In the genomic region with DNA sequence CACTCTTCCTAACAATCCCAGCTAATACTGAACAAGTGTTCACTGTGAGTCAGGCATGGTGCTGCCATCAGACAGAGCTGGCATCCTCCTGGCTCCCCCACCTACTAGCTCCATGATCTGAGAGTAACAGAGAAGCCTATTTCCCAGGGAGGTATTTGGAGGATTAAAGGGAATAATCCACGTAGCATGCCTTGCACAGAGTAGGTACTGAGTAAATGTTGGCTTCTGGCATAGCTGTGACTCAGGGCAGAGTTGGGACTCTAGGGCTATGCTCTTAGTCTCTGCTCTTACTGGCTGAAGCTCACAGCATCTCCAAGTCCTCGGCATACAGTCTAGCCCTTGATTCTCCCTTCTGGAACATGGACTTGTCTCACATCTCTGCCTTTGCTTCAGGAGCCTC, we compare ENCODE assay signal across 24 cellular contexts. TPM values are rescaled to one million over a fixed set of nuclear protein-coding genes. Genes with fewer than 3 reads are reported as not detected.
"Had no signal": no experiment of that assay in that cellular context is flagged by ENCODE, and none has a peak within 500 bp of the region (broad histone marks: within the 10 kb centered on the region; RNA-seq: fewer than 3 reads in every experiment).

No MANE protein-coding gene starts in this region.

- H3K27me3 Mint-ChIP-seq: activated CD4-positive, alpha-beta T cell treated with anti-CD3 and anti-CD28 coated beads for 36 hours; activated CD4-positive, alpha-beta T cell treated with anti-CD3 and anti-CD28 coated beads, Interleukin-2, amount 10 ng/mL, durations not matched to agents 7 days and 5 days; activated CD8-positive, alpha-beta memory T cell treated with anti-CD3 and anti-CD28 coated beads, Interleukin-2, amount 10 ng/mL, durations not matched to agents 7 days and 5 days; activated naive CD8-positive, alpha-beta T cell treated with anti-CD3 and anti-CD28 coated beads, Interleukin-2, amount 10 ng/mL, durations not matched to agents 7 days and 5 days; T-cell had no signal

- H3K9me3 Mint-ChIP-seq: activated CD4-positive, alpha-beta T cell treated with anti-CD3 and anti-CD28 coated beads, Interleukin-2, amount 10 ng/mL, durations not matched to agents 7 days and 5 days; activated naive CD8-positive, alpha-beta T cell treated with anti-CD3 and anti-CD28 coated beads, Interleukin-2, amount 10 ng/mL, durations not matched to agents 7 days and 5 days; T-cell had no signal

- H3K4me3 ChIP-seq: ascending aorta, cardiac muscle cell, Peyer's patch had no signal

- H3K4me3 Mint-ChIP-seq: activated CD4-positive, alpha-beta T cell treated with anti-CD3 and anti-CD28 coated beads for 36 hours; activated CD8-positive, alpha-beta memory T cell treated with anti-CD3 and anti-CD28 coated beads, Interleukin-2, amount 10 ng/mL, durations not matched to agents 7 days and 5 days; activated naive CD8-positive, alpha-beta T cell treated with anti-CD3 and anti-CD28 coated beads, Interleukin-2, amount 10 ng/mL, durations not matched to agents 7 days and 5 days had no signal

- DNase-seq: activated CD4-positive, alpha-beta T cell treated with anti-CD3 and anti-CD28 coated beads for 36 hours; activated CD4-positive, alpha-beta T cell treated with anti-CD3 and anti-CD28 coated beads, Interleukin-2, amount 10 ng/mL, durations not matched to agents 7 days and 5 days; activated CD8-positive, alpha-beta memory T cell treated with anti-CD3 and anti-CD28 coated beads, Interleukin-2, amount 50 U/mL, for 48 hours; activated effector memory CD4-positive, alpha-beta T cell treated with anti-CD3 and anti-CD28 coated beads, Interleukin-2, amount 50 U/mL, for 16 hours; Karpas-422; KBM-7; NCI-H1105; NCI-H1417 treated with DMSO at 0.1 percent for 48 hours; NCI-H187 treated with DMSO at 0.1 percent for 48 hours; NCI-H2081 treated with DMSO at 0.1 percent for 48 hours; NCI-H226; RPMI8226; SIG-M5; T-helper 9 cell had no signal

- H3K36me3 Mint-ChIP-seq: activated CD8-positive, alpha-beta memory T cell treated with anti-CD3 and anti-CD28 coated beads, Interleukin-2, amount 10 ng/mL, durations not matched to agents 7 days and 5 days; activated naive CD8-positive, alpha-beta T cell treated with anti-CD3 and anti-CD28 coated beads, Interleukin-2, amount 10 ng/mL, durations not matched to agents 7 days and 5 days had no signal

- H3K27ac ChIP-seq: ascending aorta, cardiac muscle cell, Peyer's patch had no signal

- ATAC-seq: activated CD4-positive, alpha-beta T cell treated with anti-CD3 and anti-CD28 coated beads for 36 hours; activated CD4-positive, CD25-positive, alpha-beta regulatory T cell treated with anti-CD3 and anti-CD28 coated beads, Interleukin-2, amount 50 U/mL, for 24 hours; activated CD8-positive, alpha-beta memory T cell treated with anti-CD3 and anti-CD28 coated beads, Interleukin-2, amount 10 ng/mL, durations not matched to agents 7 days and 5 days; PC-3; Right ventricle myocardium inferior; SK-N-SH treated with all-trans-retinoic acid at 6 μM for 48 hours; T-cell had no signal

- H3K27ac Mint-ChIP-seq: activated CD4-positive, alpha-beta T cell treated with anti-CD3 and anti-CD28 coated beads for 36 hours; activated CD8-positive, alpha-beta memory T cell treated with anti-CD3 and anti-CD28 coated beads, Interleukin-2, amount 10 ng/mL, durations not matched to agents 7 days and 5 days; activated naive CD8-positive, alpha-beta T cell treated with anti-CD3 and anti-CD28 coated beads, Interleukin-2, amount 10 ng/mL, durations not matched to agents 7 days and 5 days had no signal

RNA-seq across cellular contexts. Expression of gene CPLANE2, which starts 32.8 kb away (rescaled TPM):
- total RNA-seq: ascending aorta had no signal

RNA-seq across cellular contexts. Expression of gene EPHA2, which starts 48.3 kb away (rescaled TPM):
- total RNA-seq: activated CD4-positive, alpha-beta T cell treated with anti-CD3 and anti-CD28 coated beads, Interleukin-2, amount 10 ng/mL, durations not matched to agents 7 days and 5 days; activated CD8-positive, alpha-beta memory T cell treated with anti-CD3 and anti-CD28 coated beads, Interleukin-2, amount 10 ng/mL, durations not matched to agents 7 days and 5 days; activated naive CD8-positive, alpha-beta T cell treated with anti-CD3 and anti-CD28 coated beads, Interleukin-2, amount 10 ng/mL, durations not matched to agents 7 days and 5 days had no signal
